ENCODE assay signal across 32 cellular contexts in the genomic region with DNA sequence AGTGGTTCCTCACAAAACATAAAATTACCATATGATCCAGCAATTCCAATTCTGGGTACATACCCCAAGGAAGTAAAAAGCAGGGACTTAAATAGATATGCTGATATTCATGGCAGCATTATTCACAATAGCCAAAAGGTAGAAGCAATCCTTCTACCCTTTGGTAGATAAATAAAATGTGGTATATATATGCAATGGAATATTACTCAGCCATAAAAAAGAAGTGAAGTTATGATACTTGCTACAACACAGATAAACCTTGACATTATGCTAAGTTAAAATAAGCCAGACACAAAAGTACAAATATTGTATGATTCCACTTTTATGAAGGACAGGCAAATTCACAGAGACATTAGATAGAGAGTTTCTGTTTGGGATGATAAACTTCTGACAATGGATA.
"Had no signal": no experiment of that assay in that cellular context is flagged by ENCODE, and none has a peak within 500 bp of the region (broad histone marks: within the 10 kb centered on the region; RNA-seq: fewer than 3 reads in every experiment).

No MANE protein-coding gene starts in this region.

- ATAC-seq: activated CD8-positive, alpha-beta T cell treated with anti-CD3 and anti-CD28 coated beads for 36 hours; activated naive CD4-positive, alpha-beta T cell treated with anti-CD3 and anti-CD28 coated beads, Interleukin-2, amount 50 U/mL, for 72 hours; activated T-cell treated with anti-CD3 and anti-CD28 coated beads, Interleukin-2, amount 50 U/mL, for 4 hours; activated T-cell treated with anti-CD3 and anti-CD28 coated beads, Interleukin-2, amount 50 U/mL, for 72 hours; activated T-helper 17 cell treated with anti-CD3 and anti-CD28 coated beads, Interleukin-2, amount 50 U/mL, for 72 hours; body of pancreas had no signal

- DNase-seq: activated B cell treated with CpG ODN at 0.5 μM for 24 hours; activated CD4-positive, alpha-beta memory T cell treated with anti-CD3 and anti-CD28 coated beads for 36 hours; activated CD4-positive, alpha-beta T cell treated with anti-CD3 and anti-CD28 coated beads for 4 hours; activated CD4-positive, alpha-beta T cell treated with anti-CD3 and anti-CD28 coated beads, Interleukin-2, amount 10 ng/mL, durations not matched to agents 24 days and 14 days; activated CD4-positive, alpha-beta T cell treated with anti-CD3 and anti-CD28 coated beads, Interleukin-2, amount 50 U/mL, for 1 hour; activated CD4-positive, alpha-beta T cell treated with anti-CD3 and anti-CD28 coated beads, Interleukin-2, amount 50 U/mL, for 4 hours; activated CD4-positive, CD25-positive, alpha-beta regulatory T cell treated with anti-CD3 and anti-CD28 coated beads, Interleukin-2, amount 50 U/mL, for 72 hours; activated CD8-positive, alpha-beta memory T cell treated with anti-CD3 and anti-CD28 coated beads, Interleukin-2, amount 50 U/mL, for 4 hours; activated CD8-positive, alpha-beta T cell treated with anti-CD3 and anti-CD28 coated beads for 36 hours; activated effector memory CD4-positive, alpha-beta T cell treated with anti-CD3 and anti-CD28 coated beads, Interleukin-2, amount 50 U/mL, for 16 hours; activated gamma-delta T cell treated with Interleukin-2 at 50 U/mL for 16 hours; activated naive CD4-positive, alpha-beta T cell; activated naive CD4-positive, alpha-beta T cell treated with anti-CD3 and anti-CD28 coated beads for 36 hours; activated naive CD4-positive, alpha-beta T cell treated with anti-CD3 and anti-CD28 coated beads, Interleukin-2, amount 50 U/mL, for 16 hours; activated naive CD8-positive, alpha-beta T cell treated with anti-CD3 and anti-CD28 coated beads for 36 hours; activated T-cell treated with anti-CD3 and anti-CD28 coated beads for 4 hours; activated T-cell treated with anti-CD3 and anti-CD28 coated beads, Interleukin-2, amount 50 U/mL, for 1 hour; activated T-cell treated with anti-CD3 and anti-CD28 coated beads, Interleukin-2, amount 50 U/mL, for 4 hours; activated T-cell treated with anti-CD3 and anti-CD28 coated beads, Interleukin-2, amount 50 U/mL, for 72 hours; adrenal gland; amniotic stem cell; aorta; body of pancreas; brain microvascular endothelial cell; central memory CD4-positive, alpha-beta T cell; T-helper 2 cell; T-helper 9 cell had no signal

- H3K4me1 ChIP-seq: body of pancreas, breast epithelium had no signal

- H3K27ac ChIP-seq: adrenal gland, body of pancreas, brain microvascular endothelial cell, breast epithelium, VCaP had no signal

- H3K36me3 ChIP-seq: adrenal gland, brain microvascular endothelial cell, breast epithelium had no signal

- FAIRE-seq: TTC549 had no signal

- H3K4me3 ChIP-seq: adrenal gland, body of pancreas, breast epithelium had no signal

- H3K9me3 ChIP-seq: adrenal gland, body of pancreas, breast epithelium had no signal

- H3K27me3 ChIP-seq: adrenal gland, body of pancreas, brain microvascular endothelial cell, breast epithelium had no signal
